ENCODE assay signal across 8 cellular contexts in the genomic region with DNA sequence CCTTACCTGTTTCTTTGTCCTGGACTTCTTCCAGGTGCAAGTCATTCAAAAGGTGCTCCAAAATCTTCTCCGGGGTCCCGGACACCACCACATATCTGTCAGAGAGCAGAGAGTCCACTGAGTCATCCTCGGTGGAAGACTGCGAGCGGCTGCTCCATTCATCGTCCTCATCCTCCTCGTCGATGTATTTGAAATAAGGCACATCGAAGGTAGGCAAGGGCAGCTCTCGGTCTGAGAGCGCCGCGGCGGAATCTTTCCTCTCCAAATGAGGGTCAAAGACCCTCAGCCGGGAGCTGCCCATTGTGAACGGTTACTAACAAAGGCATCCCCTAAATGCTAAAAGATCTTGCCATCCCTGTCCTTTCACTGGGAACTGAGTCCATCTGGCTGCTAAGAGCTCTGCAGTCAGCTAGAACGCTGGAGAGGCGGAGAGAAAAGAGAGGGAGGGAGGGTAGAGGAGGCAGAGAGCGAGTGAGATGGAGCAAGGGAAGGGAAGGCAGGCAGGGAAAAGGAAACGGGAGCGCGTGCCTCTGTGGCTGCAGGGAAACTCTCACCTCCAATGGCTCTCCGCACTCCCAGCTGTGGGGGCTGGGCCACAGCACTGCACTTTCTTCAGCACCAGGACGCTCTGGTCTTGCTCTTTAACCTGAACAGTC.
DNase-seq lines count a peak whose midpoint lies in the region; ATAC-seq and TF ChIP-seq lines count a peak whose summit lies in the region.

No MANE protein-coding gene starts in this region.

- H3K4me3 ChIP-seq in body of pancreas = peak overlapping the region; percentile 4 to 38
- peak overlapping the region; percentile 24; the same call in 1 of the 2 replicates for H3K4me3 ChIP-seq in iPS DF 6.9 (ENCODE audit: low read length)
- no peak overlapping the region for H3K4me3 ChIP-seq in lower leg skin (ENCODE audit: low read depth, poor library complexity, severe bottlenecking)
- H3K4me3 ChIP-seq in CD8-positive, alpha-beta memory T cell (ENCODE audit: low read length) = no peak overlapping the region

- peak; percentile 13 for DNase-seq in GM04504 (ENCODE audit: low read depth)
- DNase-seq in body of pancreas = peak; percentile 54 to 83 (median 58)
- peak; percentile 54 for DNase-seq in iPS DF 6.9 (ENCODE audit: low read depth, low spot score)
- DNase-seq in retina = peak; percentile 85
- no peak for DNase-seq in DMS53 treated with DMSO at 0.1 percent for 48 hours (lab: John Stamatoyannopoulos, UW; ENCODE audit: unreplicated experiment)
- DNase-seq in lower leg skin (ENCODE audit: low spot score in 2 of 2) = no peak
- DNase-seq in CD8-positive, alpha-beta memory T cell = no peak
- DNase-seq in D341Med (ENCODE audit: low spot score) = no peak

- no peak overlapping the region for H3K4me3 Mint-ChIP-seq in CD8-positive, alpha-beta memory T cell

- H3K27ac Mint-ChIP-seq in CD8-positive, alpha-beta memory T cell = peak overlapping the region in 1 of 8 donors; percentile 32

- H3K4me1 ChIP-seq in body of pancreas (peaks cover 28% of the 10 kb centered on the region), iPS DF 6.9 (ENCODE audit: control insufficient read depth, insufficient read depth, low read length) (peaks cover 7% of the 10 kb centered on the region)
- no peaks in the 10 kb centered on the region for H3K4me1 ChIP-seq in CD8-positive, alpha-beta memory T cell (ENCODE audit: insufficient read depth, low read length)

- TF ChIP-seq POLR2A in body of pancreas (IDR thresholded peaks at IDR 0.05) (peak in 2 of 3 donors; percentile 56 to 61), lower leg skin (IDR thresholded peaks at IDR 0.05) (no peak)

- 29 to 51% methylated on average over 22 to 24 of the region's 24 CpGs for WGBS in body of pancreas, 2 donors
- no CpG with 5 or more reads among the region's 24 CpGs for WGBS in iPS DF 6.9 (ENCODE audit: insufficient coverage, insufficient read length)
- WGBS in lower leg skin, 2 donors = 21 to 46% methylated on average over 24 of the region's 24 CpGs

- ATAC-seq in body of pancreas = peak; percentile 73

- TF ChIP-seq CTCF in body of pancreas (IDR thresholded peaks at IDR 0.05) (no peak), lower leg skin (IDR thresholded peaks at IDR 0.05) (no peak)

- H3K27ac ChIP-seq in body of pancreas = peak overlapping the region; percentile 27 to 70 (median 55)
- no peak overlapping the region for H3K27ac ChIP-seq in iPS DF 6.9 (ENCODE audit: low read length)
- no peak overlapping the region for H3K27ac ChIP-seq in CD8-positive, alpha-beta memory T cell (ENCODE audit: low read depth, low read length)

- H3K9me3 ChIP-seq in body of pancreas = no peaks in the 10 kb centered on the region
- H3K9me3 ChIP-seq in iPS DF 6.9 (ENCODE audit: control insufficient read depth, insufficient read depth, low read length) = no peaks in the 10 kb centered on the region
- no peaks in the 10 kb centered on the region for H3K9me3 ChIP-seq in CD8-positive, alpha-beta memory T cell (ENCODE audit: low read length)

- POLR2A ChIA-PET in CD8-positive, alpha-beta memory T cell (lab: Charles Lee) = no interaction called here

- H3K9me3 Mint-ChIP-seq in CD8-positive, alpha-beta memory T cell = no peaks in the 10 kb centered on the region

- H3K27me3 Mint-ChIP-seq in CD8-positive, alpha-beta memory T cell = peaks cover 0 to 3% of the 10 kb centered on the region in 2 donors

- no peaks in the 10 kb centered on the region for H3K36me3 ChIP-seq in body of pancreas (replicated peaks in 1 of 2; ENCODE audit: insufficient read depth in 1 of 2, low read depth in 2 of 2)
- no peaks in the 10 kb centered on the region for H3K36me3 ChIP-seq in iPS DF 6.9 (ENCODE audit: control insufficient read depth, insufficient read depth, low read length)
- H3K36me3 ChIP-seq in CD8-positive, alpha-beta memory T cell (ENCODE audit: insufficient read depth, low read length) = no peaks in the 10 kb centered on the region

- CTCF ChIA-PET in CD8-positive, alpha-beta memory T cell (lab: Charles Lee) = no interaction called here

- H3K36me3 Mint-ChIP-seq in CD8-positive, alpha-beta memory T cell = peaks cover 0 to 2% (median 0%) of the 10 kb centered on the region in 3 donors

- H3K27me3 ChIP-seq in body of pancreas (no peaks in the 10 kb centered on the region), iPS DF 6.9 (ENCODE audit: control insufficient read depth, insufficient read depth, low read length) (no peaks in the 10 kb centered on the region; the same call in 1 of the 2 replicates)
- no peaks in the 10 kb centered on the region for H3K27me3 ChIP-seq in CD8-positive, alpha-beta memory T cell (ENCODE audit: insufficient read depth, low read length, poor library complexity, severe bottlenecking)

- H3K4me1 Mint-ChIP-seq in CD8-positive, alpha-beta memory T cell = no peaks in the 10 kb centered on the region

- intact Hi-C loops in body of pancreas (cut with DNase I) (no loop called here), lower leg skin (cut with DNase I; ENCODE audit: low total_unique reads) (no loop called here)

Comparison
In these comparisons a context has a peak if more than half of its experiments do, and no peak if none do; other contexts are left out.
1. DNase-seq: peak in GM04504 (single experiment), body of pancreas (4 of 4), iPS DF 6.9 (single experiment) and retina (single experiment); none in DMS53 treated with DMSO at 0.1 percent for 48 hours (single experiment), lower leg skin (0 of 2), CD8-positive, alpha-beta memory T cell (0 of 5) and D341Med (single experiment).
2. H3K27ac ChIP-seq: peak in body of pancreas (4 of 4); none in iPS DF 6.9 (single experiment) and CD8-positive, alpha-beta memory T cell (single experiment).
3. H3K4me3 ChIP-seq: peak in body of pancreas (2 of 2) and iPS DF 6.9 (single experiment); none in lower leg skin (single experiment) and CD8-positive, alpha-beta memory T cell (single experiment).
4. POLR2A ChIP-seq: peak in body of pancreas (2 of 3); none in lower leg skin (0 of 2).